ENCODE assay signal across 20 cellular contexts in the genomic region with DNA sequence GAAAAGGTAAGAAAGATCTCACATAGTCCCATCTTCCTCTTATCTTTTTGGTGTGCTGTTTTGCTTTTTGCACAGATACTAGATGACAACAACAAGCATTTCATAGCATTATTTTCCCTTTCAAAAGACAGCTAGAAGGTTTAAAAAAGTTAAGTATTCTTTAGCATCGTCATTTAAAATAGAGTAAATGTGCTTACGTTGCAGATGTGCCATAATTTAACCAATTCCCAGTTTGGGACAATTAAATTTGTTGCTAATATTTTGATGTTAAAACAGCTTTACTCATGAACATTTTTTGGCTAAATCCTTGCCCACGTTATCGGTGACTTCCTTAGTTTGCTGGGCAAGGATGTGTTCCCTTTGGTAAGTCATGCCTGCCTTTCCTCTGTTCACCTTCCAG. TPM values are rescaled to one million over a fixed set of nuclear protein-coding genes. Genes with fewer than 3 reads are reported as not detected.
DNase-seq lines count a peak whose midpoint lies in the region; ATAC-seq, FAIRE-seq and TF ChIP-seq lines count a peak whose summit lies in the region.
"Had no signal": no experiment of that assay in that cellular context is flagged by ENCODE, and none has a peak within 500 bp of the region (broad histone marks: within the 10 kb centered on the region; RNA-seq: fewer than 3 reads in every experiment).

No MANE protein-coding gene starts in this region.

- 77 to 90% (median 81%) methylated on average over 4 of the region's 4 CpGs for WGBS in adrenal gland, 4 donors

- H3K4me3 ChIP-seq in astrocyte (ENCODE audit: insufficient read depth, low read depth, low read length) (no peak overlapping the region), parathyroid adenoma (ENCODE audit: low read depth, low read length) (no peak overlapping the region), adrenal gland (no peak overlapping the region)
- H3K4me3 ChIP-seq: MG63 had no signal

- H3K27ac ChIP-seq in astrocyte (ENCODE audit: low read depth, low read length) (no peak overlapping the region), parathyroid adenoma (no peak overlapping the region), adrenal gland (no peak overlapping the region)

- no peak overlapping the region for H3K9ac ChIP-seq in astrocyte (ENCODE audit: low read length)
- no peak overlapping the region for H3K9ac ChIP-seq in parathyroid adenoma

- no peak overlapping the region for H2AFZ ChIP-seq in astrocyte (ENCODE audit: low read depth, low read length)
- H2AFZ ChIP-seq in parathyroid adenoma: peak overlapping the region; percentile 50

- peaks cover 69% of the 10 kb centered on the region for H3K4me1 Mint-ChIP-seq in activated T-cell treated with anti-CD3 and anti-CD28 coated beads, Interleukin-2, amount 50 U/mL, for 24 hours (ENCODE audit: low read depth)
- H3K4me1 Mint-ChIP-seq in activated T-cell treated with anti-CD3 and anti-CD28 coated beads, Interleukin-2, amount 50 U/mL, for 4 hours (ENCODE audit: low read depth): peaks cover 46% of the 10 kb centered on the region
- peaks cover 23% of the 10 kb centered on the region for H3K4me1 Mint-ChIP-seq in astrocyte (ENCODE audit: low read depth, unreplicated experiment)

- TF ChIP-seq POLR2A in GM12891 (IDR thresholded peaks at IDR 0.05; ENCODE audit: low read depth, low read length) (no peak), adrenal gland (IDR thresholded peaks at IDR 0.05) (no peak)

- H3K27ac Mint-ChIP-seq in activated T-cell treated with anti-CD3 and anti-CD28 coated beads, Interleukin-2, amount 50 U/mL, for 24 hours: peak overlapping the region; percentile 72
- no peak overlapping the region for H3K27ac Mint-ChIP-seq in astrocyte (ENCODE audit: unreplicated experiment)
- H3K27ac Mint-ChIP-seq: CD14-positive monocyte had no signal

- no peak for ATAC-seq in activated T-cell treated with anti-CD3 and anti-CD28 coated beads, Interleukin-2, amount 50 U/mL, for 4 hours
- ATAC-seq in GM18909 (IDR thresholded peaks at IDR 0.05; ENCODE audit: poor library complexity, unreplicated experiment) (no peak), GM18517 (IDR thresholded peaks at IDR 0.05; ENCODE audit: unreplicated experiment) (no peak)
- ATAC-seq: Right ventricle myocardium inferior had no signal

- no peaks in the 10 kb centered on the region for H3K27me3 Mint-ChIP-seq in activated T-cell treated with anti-CD3 and anti-CD28 coated beads, Interleukin-2, amount 50 U/mL, for 24 hours
- H3K27me3 Mint-ChIP-seq in activated T-cell treated with anti-CD3 and anti-CD28 coated beads, Interleukin-2, amount 50 U/mL, for 4 hours (ENCODE audit: low read depth): no peaks in the 10 kb centered on the region
- H3K27me3 Mint-ChIP-seq in astrocyte (ENCODE audit: low read depth, unreplicated experiment): no peaks in the 10 kb centered on the region

- H3K79me2 ChIP-seq in astrocyte (ENCODE audit: insufficient read depth, low read length) (no peaks in the 10 kb centered on the region), parathyroid adenoma (no peaks in the 10 kb centered on the region)

- peaks cover 2% of the 10 kb centered on the region for H3K36me3 Mint-ChIP-seq in activated T-cell treated with anti-CD3 and anti-CD28 coated beads, Interleukin-2, amount 50 U/mL, for 24 hours (ENCODE audit: low read depth)
- H3K36me3 Mint-ChIP-seq in activated T-cell treated with anti-CD3 and anti-CD28 coated beads, Interleukin-2, amount 50 U/mL, for 4 hours (ENCODE audit: insufficient read depth): no peaks in the 10 kb centered on the region
- H3K36me3 Mint-ChIP-seq in astrocyte (ENCODE audit: low read depth, unreplicated experiment): no peaks in the 10 kb centered on the region
- H3K36me3 Mint-ChIP-seq: CD14-positive monocyte had no signal

- no peak overlapping the region for H3K4me3 Mint-ChIP-seq in activated T-cell treated with anti-CD3 and anti-CD28 coated beads, Interleukin-2, amount 50 U/mL, for 24 hours
- H3K4me3 Mint-ChIP-seq in activated T-cell treated with anti-CD3 and anti-CD28 coated beads, Interleukin-2, amount 50 U/mL, for 4 hours: no peak overlapping the region
- H3K4me3 Mint-ChIP-seq in astrocyte (ENCODE audit: unreplicated experiment): no peak overlapping the region
- H3K4me3 Mint-ChIP-seq: CD14-positive monocyte had no signal

- no peak for TF ChIP-seq CTCF in astrocyte (IDR thresholded peaks at IDR 0.05; ENCODE audit: insufficient read depth, low read depth, low read length)
- TF ChIP-seq CTCF in parathyroid adenoma (IDR thresholded peaks at IDR 0.05): no peak
- no peak for TF ChIP-seq CTCF in adrenal gland (IDR thresholded peaks at IDR 0.05)

- intact Hi-C loops in adrenal gland (cut with DNase I): no loop called here

- H3K9me3 ChIP-seq in astrocyte (ENCODE audit: insufficient read depth, low read depth, low read length) (no peaks in the 10 kb centered on the region), parathyroid adenoma (ENCODE audit: control insufficient read depth, low read length) (no peaks in the 10 kb centered on the region), adrenal gland (replicated peaks in 1 of 3) (no peaks in the 10 kb centered on the region)
- H3K9me3 ChIP-seq: MG63 had no signal

- FAIRE-seq in GM12891 (lab: Jason Lieb, UNC): peak; percentile 69
- no peak for FAIRE-seq in astrocyte (lab: Jason Lieb, UNC)
- FAIRE-seq: A204.1, H54 had no signal

- no peaks in the 10 kb centered on the region for H4K20me1 ChIP-seq in astrocyte (ENCODE audit: insufficient read depth, low read length)

- H3K36me3 ChIP-seq in astrocyte (ENCODE audit: insufficient read depth, low read length) (no peaks in the 10 kb centered on the region), parathyroid adenoma (ENCODE audit: control insufficient read depth, insufficient read depth, low read length) (no peaks in the 10 kb centered on the region), adrenal gland (replicated peaks in 1 of 2) (no peaks in the 10 kb centered on the region)
- H3K36me3 ChIP-seq: MG63 had no signal

- H3K27me3 ChIP-seq in astrocyte (ENCODE audit: insufficient read depth, low read length): no peaks in the 10 kb centered on the region
- H3K27me3 ChIP-seq in parathyroid adenoma (ENCODE audit: control insufficient read depth, insufficient read depth, low read length): no peaks in the 10 kb centered on the region
- no peaks in the 10 kb centered on the region for H3K27me3 ChIP-seq in adrenal gland
- H3K27me3 ChIP-seq: MG63 had no signal

- H3K4me1 ChIP-seq in astrocyte (ENCODE audit: insufficient read depth, low read length): peaks cover 33% of the 10 kb centered on the region
- peaks cover 14% of the 10 kb centered on the region for H3K4me1 ChIP-seq in parathyroid adenoma
- H3K4me1 ChIP-seq in adrenal gland (replicated peaks in 1 of 2): no peaks in the 10 kb centered on the region

- H3K4me2 ChIP-seq in astrocyte (ENCODE audit: low read length): peak overlapping the region; percentile 64
- H3K4me2 ChIP-seq in parathyroid adenoma (ENCODE audit: low read length): no peak overlapping the region

- no peaks in the 10 kb centered on the region for H3K9me3 Mint-ChIP-seq in activated T-cell treated with anti-CD3 and anti-CD28 coated beads, Interleukin-2, amount 50 U/mL, for 24 hours
- H3K9me3 Mint-ChIP-seq in activated T-cell treated with anti-CD3 and anti-CD28 coated beads, Interleukin-2, amount 50 U/mL, for 4 hours: no peaks in the 10 kb centered on the region
- peaks cover 2% of the 10 kb centered on the region for H3K9me3 Mint-ChIP-seq in astrocyte (ENCODE audit: unreplicated experiment)

- DNase-seq in activated T-cell treated with anti-CD3 and anti-CD28 coated beads, Interleukin-2, amount 50 U/mL, for 24 hours: no peak
- DNase-seq in activated T-cell treated with anti-CD3 and anti-CD28 coated beads, Interleukin-2, amount 50 U/mL, for 4 hours: no peak
- DNase-seq in GM12891 (ENCODE audit: insufficient read length, low spot score): no peak
- no peak for DNase-seq in astrocyte (ENCODE audit: low read depth)
- no peak for DNase-seq in adrenal gland
- DNase-seq: COR-L47, GF-D8, Karpas-422, NCI-H1092, NCI-H2081 treated with DMSO at 0.1 percent for 48 hours, NCI-H510A, NCI-H774 had no signal

TF ChIP-seq in GM12891, 5 proteins besides CTCF, POLR2A, EP300 and RAD21:
- TF ChIP-seq POLR2AphosphoS5 (IDR thresholded peaks at IDR 0.05; ENCODE audit: low read depth, low read length): no peak

RNA-seq across cellular contexts. Expression of gene PTTG1, which starts 41.6 kb away (rescaled TPM):
- total RNA-seq in activated T-cell treated with anti-CD3 and anti-CD28 coated beads, Interleukin-2, amount 50 U/mL, for 4 hours: 10 to 100 TPM; 22.5 to 27.1 (median 25.8) TPM
- 176 TPM for polyA plus RNA-seq in GM12891 (2012; ENCODE audit: low read depth, missing spikeins)
- total RNA-seq in astrocyte (12.7 and 20.4 TPM in 2 replicates), adrenal gland (10 to 100 TPM in 3 of 8 donors, 1 to 10 TPM in 5; 2.2 to 15.2 (median 6.0) TPM)
- 1 to 10 TPM; 3.2 to 8.7 (median 4.8) TPM for polyA plus RNA-seq in adrenal gland

RNA-seq across cellular contexts. Expression of gene SLU7, which starts 44.3 kb away (rescaled TPM):
- 10 to 100 TPM; 33.2 to 48.3 (median 44.9) TPM for total RNA-seq in activated T-cell treated with anti-CD3 and anti-CD28 coated beads, Interleukin-2, amount 50 U/mL, for 4 hours
- 57.3 TPM for polyA plus RNA-seq in GM12891 (2012; ENCODE audit: low read depth, missing spikeins)
- total RNA-seq in astrocyte (46.1 and 48.4 TPM in 2 replicates), adrenal gland (100 to 1,000 TPM in 1 of 8 donors, 10 to 100 TPM in 7; 34.6 to 138 (median 47.9) TPM)
- 10 to 100 TPM; 27.1 to 50.2 (median 49.1) TPM for polyA plus RNA-seq in adrenal gland
